In the genomic region with DNA sequence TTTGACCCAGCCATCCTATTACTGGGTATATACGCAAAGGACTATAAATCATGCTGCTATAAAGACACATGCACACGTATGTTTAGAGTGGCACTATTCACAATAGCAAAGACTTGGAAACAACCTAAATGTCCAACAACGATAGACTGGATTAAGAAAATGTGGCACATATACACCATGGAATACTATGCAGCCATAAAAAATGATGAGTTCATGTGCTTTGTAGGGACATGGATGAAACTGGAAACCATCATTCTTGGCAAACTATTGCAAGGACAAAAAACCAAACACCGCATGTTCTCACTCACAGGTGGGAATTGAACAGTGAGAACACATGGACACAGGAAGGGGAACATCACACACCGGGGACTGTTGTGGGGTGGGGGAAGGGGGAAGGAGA, we compare ENCODE assay signal across 3 cellular contexts.
DNase-seq lines count a peak whose midpoint lies in the region; ATAC-seq, FAIRE-seq and TF ChIP-seq lines count a peak whose summit lies in the region.
"Not testable (repeated sequence)": the region's sequence is repeated elsewhere in the genome, so short reads cannot be mapped to it uniquely, and the experiment has no call there.

No MANE protein-coding gene starts in this region.

- peak overlapping the region; percentile 18 for H3K27ac Mint-ChIP-seq in progenitor cell of endocrine pancreas

- CTCF ChIA-PET in HEK293 (lab: Yijun Ruan, JAX); K562 (lab: Yijun Ruan, JAX; ENCODE audit: low intra/inter-chr PET ratio): not testable (repeated sequence)

- BruUV-seq in K562 (replicated peaks; lab: Mats Ljungman, UMichigan), result not testable (repeated sequence)

- H3K4me3 Mint-ChIP-seq in progenitor cell of endocrine pancreas (ENCODE audit: low read depth), result not testable (repeated sequence)

- WGBS in K562 (ENCODE audit: insufficient coverage, low coverage, missing lambda C conversion rate), result 14% methylated on average over 4 of the region's 5 CpGs

- H4K20me1 ChIP-seq in K562 (replicated peaks; ENCODE audit: control insufficient read depth, insufficient read depth, low read length), result not testable (repeated sequence)

- not testable (repeated sequence) for DNase-seq in K562 (ENCODE audit: extremely low read depth in 1 of 4, low spot score in 3 of 4); progenitor cell of endocrine pancreas (ENCODE audit: low spot score, unreplicated experiment)

- H3K36me3 ChIP-seq in HEK293 (ENCODE audit: control insufficient read depth in 2 of 2, insufficient read depth in 1 of 2, low read length in 2 of 2); K562 (ENCODE audit: control insufficient read depth, insufficient read depth, low read length): not testable (repeated sequence)

- H3K9me3 ChIP-seq in HEK293 (ENCODE audit: control insufficient read depth, insufficient read depth, low read depth, low read length); K562 (replicated peaks; ENCODE audit: control insufficient read depth, insufficient read depth, low read depth, low read length): not testable (repeated sequence)

- peaks cover 4 to 25% of the 10 kb centered on the region in 2 experiments; a peak in 3 of 5 replicates for H3K27me3 ChIP-seq in K562 (ENCODE audit: control insufficient read depth in 2 of 2, insufficient read depth in 2 of 2, low read length in 2 of 2)

- H3K27ac ChIP-seq in HEK293 (ENCODE audit: extremely low read depth, low read depth, low read length); K562 (ENCODE audit: extremely low read depth, low read depth, low read length): not testable (repeated sequence)

- ATAC-seq in K562, result not testable (repeated sequence)

- TF ChIP-seq RAD21 in K562 (CRISPR knock-in tag; conservative IDR thresholded peaks at IDR 0.05 in 1 of 2, IDR thresholded peaks at IDR 0.05 in 1 of 2), result not testable (repeated sequence)

- H3K4me1 Mint-ChIP-seq in progenitor cell of endocrine pancreas (ENCODE audit: low read depth), result not testable (repeated sequence)

- intact Hi-C loops in K562 (cut with micrococcal nuclease), result not testable (repeated sequence)

- not testable (repeated sequence) for FAIRE-seq in K562 (lab: Jason Lieb, UNC)

- H3K9me3 Mint-ChIP-seq in progenitor cell of endocrine pancreas (ENCODE audit: low read depth), result not testable (repeated sequence)

- not testable (repeated sequence) for TF ChIP-seq EP300 in K562 (IDR thresholded peaks at IDR 0.05; ENCODE audit: low read length)

- H3K79me2 ChIP-seq in K562 (ENCODE audit: control insufficient read depth, insufficient read depth, low read length), result not testable (repeated sequence)

- not testable (repeated sequence) for TF ChIP-seq POLR2A in K562 (conservative IDR thresholded peaks at IDR 0.05)

- not testable (repeated sequence) for H3K4me3 ChIP-seq in HEK293 (ENCODE audit: low read depth, low read length); K562

- H3K9me1 ChIP-seq in K562 (ENCODE audit: control insufficient read depth, insufficient read depth, low read length), result not testable (repeated sequence)

- not testable (repeated sequence) for H3K36me3 Mint-ChIP-seq in progenitor cell of endocrine pancreas (ENCODE audit: insufficient read depth)

- H3K4me1 ChIP-seq in HEK293 (ENCODE audit: control insufficient read depth, insufficient read depth, low read length), result not testable (repeated sequence)
- H3K4me1 ChIP-seq in K562 (replicated peaks in 1 of 2; ENCODE audit: control insufficient read depth in 2 of 2, insufficient read depth in 2 of 2, low read length in 2 of 2), result peaks cover 5 to 11% of the 10 kb centered on the region in 2 experiments; a peak in 3 of 5 replicates

- not testable (repeated sequence) for H3K9ac ChIP-seq in K562 (ENCODE audit: insufficient read depth in 1 of 2, low read depth in 2 of 2, low read length in 2 of 2)

- POLR2A ChIA-PET in HEK293 (lab: Yijun Ruan, JAX); K562 (lab: Yijun Ruan, JAX): not testable (repeated sequence)

- in situ Hi-C loops in K562 (cut with MboI), result not testable (repeated sequence)

- H3K27me3 Mint-ChIP-seq in progenitor cell of endocrine pancreas, result not testable (repeated sequence)

- TF ChIP-seq CTCF in HEK293 (tag by site-specific recombination; IDR thresholded peaks at IDR 0.05); K562 (IDR thresholded peaks at IDR 0.05 in 2 of 3, conservative IDR thresholded peaks at IDR 0.05 in 1 of 3; ENCODE audit: insufficient read depth in 2 of 3, low read depth in 1 of 3, low read length in 3 of 3); progenitor cell of endocrine pancreas (IDR thresholded peaks at IDR 0.05; ENCODE audit: unreplicated experiment): not testable (repeated sequence)

- not testable (repeated sequence) for H2AFZ ChIP-seq in K562 (ENCODE audit: low read depth, low read length)

- not testable (repeated sequence) for H3K4me2 ChIP-seq in K562 (ENCODE audit: insufficient read depth, low read length)

TF ChIP-seq in HEK293, 187 proteins besides CTCF, POLR2A, EP300 and RAD21:
- TF ChIP-seq, protein P1, sequence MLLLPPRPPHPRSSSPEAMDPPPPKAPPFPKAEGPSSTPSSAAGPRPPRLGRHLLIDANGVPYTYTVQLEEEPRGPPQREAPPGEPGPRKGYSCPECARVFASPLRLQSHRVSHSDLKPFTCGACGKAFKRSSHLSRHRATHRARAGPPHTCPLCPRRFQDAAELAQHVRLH (tag by site-specific recombination; IDR thresholded peaks at IDR 0.05), result 0 out of 2 replicates have a peak, but pooled peaks have one; percentile 28
- peak; percentile 68 for TF ChIP-seq ZNF146 (tag by site-specific recombination; IDR thresholded peaks at IDR 0.05)

TF ChIP-seq in K562, 482 proteins besides CTCF, POLR2A, EP300 and RAD21:
- TF ChIP-seq ZNF146 (CRISPR knock-in tag; IDR thresholded peaks at IDR 0.05; ENCODE audit: unreplicated experiment), result peak; percentile 72
